In genomic region chr9:129109504-129109903, GRCh38 we compare ENCODE assay signal across 9 cellular contexts. TPM values are rescaled to one million over a fixed set of nuclear protein-coding genes. Genes with fewer than 3 reads are reported as not detected.
DNase-seq lines count a peak whose midpoint lies in the region; ATAC-seq, FAIRE-seq and TF ChIP-seq lines count a peak whose summit lies in the region.
"Had no signal": no experiment of that assay in that cellular context is flagged by ENCODE, and none has a peak within 500 bp of the region (broad histone marks: within the 10 kb centered on the region; RNA-seq: fewer than 3 reads in every experiment).

No MANE protein-coding gene starts in this region.

- WGBS in K562 (ENCODE audit: insufficient coverage, low coverage, missing lambda C conversion rate), result 61% methylated on average over 7 of the region's 7 CpGs
- 70% methylated on average over 7 of the region's 7 CpGs for WGBS in urinary bladder

- H2AFZ ChIP-seq in K562 (ENCODE audit: low read depth, low read length), result no peak overlapping the region

- TF ChIP-seq CTCF in CD4-positive, alpha-beta T cell (IDR thresholded peaks at IDR 0.05), result no peak
- TF ChIP-seq CTCF in K562 (IDR thresholded peaks at IDR 0.05 in 2 of 3, conservative IDR thresholded peaks at IDR 0.05 in 1 of 3; ENCODE audit: insufficient read depth in 2 of 3, low read depth in 1 of 3, low read length in 3 of 3) (no peak), lower lobe of right lung (IDR thresholded peaks at IDR 0.05) (no peak)

- peaks cover 35% of the 10 kb centered on the region for H3K79me2 ChIP-seq in K562 (ENCODE audit: control insufficient read depth, insufficient read depth, low read length)

- peak overlapping the region; percentile 89 for H3K4me3 Mint-ChIP-seq in CD4-positive, alpha-beta T cell

- BruUV-seq in K562 (replicated peaks; lab: Mats Ljungman, UMichigan), result no TSS peak

- H3K27ac Mint-ChIP-seq in CD4-positive, alpha-beta T cell, result peak overlapping the region; percentile 5

- no peak for TF ChIP-seq POLR2A in K562 (conservative IDR thresholded peaks at IDR 0.05)

- no peak for TF ChIP-seq EP300 in K562 (IDR thresholded peaks at IDR 0.05; ENCODE audit: low read length)

- H3K27me3 ChIP-seq in CD4-positive, alpha-beta T cell (ENCODE audit: control insufficient read depth, insufficient read depth, low read length), result no peaks in the 10 kb centered on the region
- no peaks in the 10 kb centered on the region for H3K27me3 ChIP-seq in K562 (ENCODE audit: control insufficient read depth in 2 of 2, insufficient read depth in 2 of 2, low read length in 2 of 2)
- H3K27me3 ChIP-seq in lower lobe of right lung (ENCODE audit: low read depth), result no peaks in the 10 kb centered on the region

- H3K9ac ChIP-seq in K562 (ENCODE audit: insufficient read depth in 1 of 2, low read depth in 2 of 2, low read length in 2 of 2), result peak overlapping the region in 1 of 2 experiments; percentile 5; a peak in 1 of 4 replicates

- CTCF ChIA-PET in CD4-positive, alpha-beta T cell (lab: Charles Lee), result interaction anchor here (1.0 kb wide), 1 partner anchor 34 kb away, joined by 3 read pairs; no protein-coding TSS in a partner anchor
- CTCF ChIA-PET in K562 (lab: Yijun Ruan, JAX; ENCODE audit: low intra/inter-chr PET ratio), result no interaction called here

- no peak overlapping the region for H3K27ac ChIP-seq in CD4-positive, alpha-beta T cell (ENCODE audit: low read depth, low read length)
- H3K27ac ChIP-seq in K562 (ENCODE audit: extremely low read depth, low read depth, low read length), result no peak overlapping the region
- H3K27ac ChIP-seq in lower lobe of right lung, result no peak overlapping the region
- no peak overlapping the region for H3K27ac ChIP-seq in urinary bladder (ENCODE audit: low read depth)

- H3K4me2 ChIP-seq in K562 (ENCODE audit: insufficient read depth, low read length), result no peak overlapping the region

- H4K20me1 ChIP-seq in K562 (replicated peaks; ENCODE audit: control insufficient read depth, insufficient read depth, low read length), result peaks cover under 1% of the 10 kb centered on the region; the same call in 1 of the 2 replicates

- peak in 4 of 10 experiments; percentile 7 to 32 (median 12) for DNase-seq in CD4-positive, alpha-beta T cell
- DNase-seq in NCI-H69 (lab: John Stamatoyannopoulos, UW) (peak; percentile 44), K562 (ENCODE audit: extremely low read depth in 1 of 4, low spot score in 3 of 4) (peak in 3 of 4 experiments; percentile 40 to 63 (median 48)), lower lobe of right lung (no peak)

- H3K4me1 ChIP-seq in K562 (replicated peaks in 1 of 2; ENCODE audit: control insufficient read depth in 2 of 2, insufficient read depth in 2 of 2, low read length in 2 of 2) (peaks cover 17 to 53% of the 10 kb centered on the region in 2 experiments), lower lobe of right lung (peaks cover 36% of the 10 kb centered on the region), urinary bladder (ENCODE audit: insufficient read depth) (peaks cover 2% of the 10 kb centered on the region)

- no peak for ATAC-seq in CD4-positive, alpha-beta T cell (ENCODE audit: poor library complexity)
- ATAC-seq in K562, result peak; percentile 49
- ATAC-seq in lower lobe of right lung, result no peak
- no peak for ATAC-seq in GM18520 (IDR thresholded peaks at IDR 0.05; ENCODE audit: unreplicated experiment)
- no peak for ATAC-seq in HG02623 (IDR thresholded peaks at IDR 0.05; ENCODE audit: unreplicated experiment)
- no peak for ATAC-seq in GM18907 (IDR thresholded peaks at IDR 0.05; ENCODE audit: unreplicated experiment)

- H3K4me3 ChIP-seq in K562 (0 out of 2 replicates have a peak overlapping the region, but pooled peaks have one; percentile 100), lower lobe of right lung (peak overlapping the region; percentile 73), urinary bladder (ENCODE audit: low read depth, low read length) (peak overlapping the region; percentile 62)

- H3K9me3 Mint-ChIP-seq in CD4-positive, alpha-beta T cell, result no peaks in the 10 kb centered on the region

- in situ Hi-C loops in K562 (cut with MboI), result no loop called here

- no peak for TF ChIP-seq RAD21 in K562 (CRISPR knock-in tag; conservative IDR thresholded peaks at IDR 0.05 in 1 of 2, IDR thresholded peaks at IDR 0.05 in 1 of 2)

- H3K9me3 ChIP-seq in CD4-positive, alpha-beta T cell (ENCODE audit: control insufficient read depth, low read length), result no peaks in the 10 kb centered on the region
- H3K9me3 ChIP-seq in K562 (replicated peaks; ENCODE audit: control insufficient read depth, insufficient read depth, low read depth, low read length), result no peaks in the 10 kb centered on the region
- no peaks in the 10 kb centered on the region for H3K9me3 ChIP-seq in lower lobe of right lung

- intact Hi-C loops in CD4-positive, alpha-beta T cell (cut with DNase I, micrococcal nuclease), result loop anchor here in 1 of 2 experiments (2.0 kb wide), 1 partner anchor 27 kb away; no protein-coding TSS in a partner anchor
- intact Hi-C loops in K562 (cut with micrococcal nuclease), result no loop called here
- intact Hi-C loops in lower lobe of right lung (cut with DNase I), result no loop called here

- no peaks in the 10 kb centered on the region for H3K9me1 ChIP-seq in K562 (ENCODE audit: control insufficient read depth, insufficient read depth, low read length)

- peaks cover 27% of the 10 kb centered on the region for H3K4me1 Mint-ChIP-seq in CD4-positive, alpha-beta T cell (ENCODE audit: low read depth)

- peaks cover 15% of the 10 kb centered on the region for H3K36me3 Mint-ChIP-seq in CD4-positive, alpha-beta T cell (ENCODE audit: low read depth)

- H3K27me3 Mint-ChIP-seq in CD4-positive, alpha-beta T cell, result no peaks in the 10 kb centered on the region

- FAIRE-seq in K562 (lab: Jason Lieb, UNC), result no peak
- FAIRE-seq: colon had no signal

- POLR2A ChIA-PET in CD4-positive, alpha-beta T cell (lab: Charles Lee), result interaction anchor here (0.9 to 3.0 kb wide), 3 partner anchors 12 to 29 kb away, joined by 3 to 15 read pairs (median 4); partner anchors contain the start of gene DOLPP1
- POLR2A ChIA-PET in K562 (lab: Yijun Ruan, JAX), result interaction anchor here (0.6 to 2.0 kb wide), 3 partner anchors 12 to 136 kb away, joined by 3 to 11 read pairs (median 3); no protein-coding TSS in a partner anchor

- H3K36me3 ChIP-seq in K562 (ENCODE audit: control insufficient read depth, insufficient read depth, low read length), result peaks cover 3% of the 10 kb centered on the region; the same call in 1 of the 3 replicates
- peaks cover 14% of the 10 kb centered on the region for H3K36me3 ChIP-seq in lower lobe of right lung
- H3K36me3 ChIP-seq in urinary bladder (ENCODE audit: insufficient read depth), result no peaks in the 10 kb centered on the region

RNA-seq across cellular contexts. Expression of gene CRAT, which starts 1.1 kb away (rescaled TPM):
- 1 to 10 TPM; 7.1 to 9.4 TPM for total RNA-seq in CD4-positive, alpha-beta T cell
- total RNA-seq in K562 (2011; cell fraction: chromatin; rRNA removed; ENCODE audit: low replicate concordance), result 9.6 and 13.0 TPM in 2 replicates
- 6.7 and 10.3 TPM in 2 replicates for total RNA-seq in K562 (2011; cell fraction: nucleolus; rRNA removed)
- total RNA-seq in K562 (2011; cell fraction: nucleoplasm; rRNA removed), result 6.0 and 8.1 TPM in 2 replicates
- total RNA-seq in K562 (2014; rRNA removed), result 8.2 and 10.1 TPM in 2 replicates
- 2.7 and 3.7 TPM in 2 replicates for total RNA-seq in K562 (2014; rRNA removed; fragmentation: Illumina TruSeq; extraction: Trizol)
- total RNA-seq in K562 (2015; rRNA removed; fragmentation: Illumina TruSeq; extraction: Trizol), result 4.7 and 4.8 TPM in 2 replicates
- total RNA-seq in K562 (2021), result 13.8 and 14.8 TPM in 2 replicates
- polyA plus RNA-seq in K562 (2011; rRNA removed), result 5.4 and 9.6 TPM in 2 replicates
- 8.6 and 11.9 TPM in 2 replicates for polyA plus RNA-seq in K562 (2011; cell fraction: cytosol; rRNA removed)
- polyA plus RNA-seq in K562 (2011; cell fraction: nucleus; rRNA removed), result 12.2 and 15.8 TPM in 2 replicates
- polyA plus RNA-seq in K562 (2012), result 10.9 and 22.6 TPM in 2 replicates
- 7.4 and 11.7 TPM in 2 replicates for polyA plus RNA-seq in K562 (2014; fragmentation: Illumina TruSeq; extraction: Trizol)
- polyA plus RNA-seq in K562 (2014; fragmentation: Nextera tagmentation; extraction: Ambion mirVana), result under 1 TPM; 0.20 to 0.67 TPM
- polyA plus RNA-seq in K562 (2014; rRNA removed), result 6.2 and 6.3 TPM in 2 replicates
- polyA minus RNA-seq in K562 (2011; rRNA and poly(A)+ RNA removed), result 5.0 and 5.1 TPM in 2 replicates
- polyA minus RNA-seq in K562 (2011; cell fraction: cytosol; rRNA and poly(A)+ RNA removed), result 7.5 and 12.5 TPM in 2 replicates
- polyA minus RNA-seq in K562 (2011; cell fraction: nucleus; rRNA and poly(A)+ RNA removed), result 2.2 and 4.3 TPM in 2 replicates
- total RNA-seq in lower lobe of right lung, result 23.2 TPM
- 15.0 TPM for total RNA-seq in urinary bladder
- polyA plus RNA-seq in urinary bladder, result 70.7 TPM

RNA-seq across cellular contexts. Expression of gene PTPA, which starts 1.7 kb away (rescaled TPM):
- 10 to 100 TPM; 21.6 to 23.3 TPM for total RNA-seq in CD4-positive, alpha-beta T cell
- total RNA-seq in K562 (2011; cell fraction: chromatin; rRNA removed; ENCODE audit: low replicate concordance), result 42.2 and 97.6 TPM in 2 replicates
- total RNA-seq in K562 (2011; cell fraction: nucleolus; rRNA removed), result 57.8 and 60.5 TPM in 2 replicates
- 50.5 and 57.4 TPM in 2 replicates for total RNA-seq in K562 (2011; cell fraction: nucleoplasm; rRNA removed)
- total RNA-seq in K562 (2014; rRNA removed) (87.7 and 122 TPM in 2 replicates), K562 (2014; rRNA removed; fragmentation: Illumina TruSeq; extraction: Trizol) (54.0 and 58.6 TPM in 2 replicates), K562 (2015; rRNA removed; fragmentation: Illumina TruSeq; extraction: Trizol) (73.0 and 77.4 TPM in 2 replicates), K562 (2021) (109 and 119 TPM in 2 replicates), lower lobe of right lung (100 TPM), urinary bladder (48.5 TPM)
- polyA plus RNA-seq in K562 (2011; rRNA removed) (106 and 121 TPM in 2 replicates), K562 (2014; fragmentation: Illumina TruSeq; extraction: Trizol) (72.6 and 83.7 TPM in 2 replicates), K562 (2014; fragmentation: Nextera tagmentation; extraction: Ambion mirVana) (1 to 10 TPM; 1.7 to 3.4 TPM), K562 (2014; rRNA removed) (60.6 and 66.3 TPM in 2 replicates), urinary bladder (125 TPM)
- polyA plus RNA-seq in K562 (2011; cell fraction: cytosol; rRNA removed), result 85.0 and 104 TPM in 2 replicates
- 59.1 and 61.5 TPM in 2 replicates for polyA plus RNA-seq in K562 (2011; cell fraction: nucleus; rRNA removed)
- polyA plus RNA-seq in K562 (2012), result 76.9 and 94.0 TPM in 2 replicates
- 99.5 and 120 TPM in 2 replicates for polyA minus RNA-seq in K562 (2011; rRNA and poly(A)+ RNA removed)
- polyA minus RNA-seq in K562 (2011; cell fraction: cytosol; rRNA and poly(A)+ RNA removed), result 61.5 and 61.9 TPM in 2 replicates
- polyA minus RNA-seq in K562 (2011; cell fraction: nucleus; rRNA and poly(A)+ RNA removed), result 15.3 and 28.9 TPM in 2 replicates

RNA-seq across cellular contexts. Expression of gene DOLPP1, which starts 28.6 kb away (rescaled TPM):
- 1 to 10 TPM; 2.7 to 3.6 TPM for total RNA-seq in CD4-positive, alpha-beta T cell
- total RNA-seq in K562 (2011; cell fraction: chromatin; rRNA removed; ENCODE audit: low replicate concordance), result 25.1 and 61.9 TPM in 2 replicates
- total RNA-seq in K562 (2011; cell fraction: nucleolus; rRNA removed), result 71.3 and 71.4 TPM in 2 replicates
- total RNA-seq in K562 (2011; cell fraction: nucleoplasm; rRNA removed), result 60.4 and 62.9 TPM in 2 replicates
- total RNA-seq in K562 (2014; rRNA removed), result 25.2 and 28.7 TPM in 2 replicates
- 16.1 and 20.1 TPM in 2 replicates for total RNA-seq in K562 (2014; rRNA removed; fragmentation: Illumina TruSeq; extraction: Trizol)
- total RNA-seq in K562 (2015; rRNA removed; fragmentation: Illumina TruSeq; extraction: Trizol), result 29.8 and 30.5 TPM in 2 replicates
- total RNA-seq in K562 (2021), result 37.5 and 39.8 TPM in 2 replicates
- 33.4 and 36.2 TPM in 2 replicates for polyA plus RNA-seq in K562 (2011; rRNA removed)
- polyA plus RNA-seq in K562 (2011; cell fraction: cytosol; rRNA removed), result 45.2 and 65.3 TPM in 2 replicates
- polyA plus RNA-seq in K562 (2011; cell fraction: nucleus; rRNA removed), result 50.0 and 61.6 TPM in 2 replicates
- polyA plus RNA-seq in K562 (2012), result 21.4 and 22.1 TPM in 2 replicates
- polyA plus RNA-seq in K562 (2014; fragmentation: Illumina TruSeq; extraction: Trizol), result 34.6 and 38.7 TPM in 2 replicates
- 10 to 100 TPM in 1 of 2 experiments, 1 to 10 TPM in 1; 3.0 to 19.2 TPM for polyA plus RNA-seq in K562 (2014; fragmentation: Nextera tagmentation; extraction: Ambion mirVana)
- polyA plus RNA-seq in K562 (2014; rRNA removed), result 36.5 and 40.5 TPM in 2 replicates
- 19.4 and 20.2 TPM in 2 replicates for polyA minus RNA-seq in K562 (2011; rRNA and poly(A)+ RNA removed)
- 11.6 and 13.9 TPM in 2 replicates for polyA minus RNA-seq in K562 (2011; cell fraction: cytosol; rRNA and poly(A)+ RNA removed)
- polyA minus RNA-seq in K562 (2011; cell fraction: nucleus; rRNA and poly(A)+ RNA removed), result 9.4 and 14.6 TPM in 2 replicates
- 9.5 TPM for total RNA-seq in lower lobe of right lung
- total RNA-seq in urinary bladder, result 9.0 TPM
- 10.5 TPM for polyA plus RNA-seq in urinary bladder
